Comparison of ENCODE assay signal across 1 cellular context in genomic region chr5:66144074-66144798, GRCh38.
TF ChIP-seq lines count a peak whose summit lies in the region.

Gene SREK1, plus strand, starts transcription at chr5:66144300. Its CDS starts 77 bp downstream, at chr5:66144377.

TF ChIP-seq in K562, 482 proteins besides CTCF, POLR2A, EP300 and RAD21 (continued from another document and continues in another):
- TF ChIP-seq ID3 (CRISPR knock-in tag; IDR thresholded peaks at IDR 0.05) (no peak), ID3 (tag; IDR thresholded peaks at IDR 0.05) (no peak), TAL1 (IDR thresholded peaks at IDR 0.05) (peak; percentile 24; the same call in 1 of the 2 replicates), ZNF41 (CRISPR knock-in tag; conservative IDR thresholded peaks at IDR 0.05) (no peak), HMGXB4 (CRISPR knock-in tag; IDR thresholded peaks at IDR 0.05) (no peak), TRIM25 (IDR thresholded peaks at IDR 0.05; ENCODE audit: borderline replicate concordance) (no peak), PRMT5 (CRISPR knock-in tag; IDR thresholded peaks at IDR 0.05) (no peak), ZNF184 (CRISPR knock-in tag; IDR thresholded peaks at IDR 0.05) (no peak), E2F1 (CRISPR knock-in tag; IDR thresholded peaks at IDR 0.05) (peak; percentile 96), BRCA1 (IDR thresholded peaks at IDR 0.05) (no peak), BRCA1 (CRISPR knock-in tag; IDR thresholded peaks at IDR 0.05) (no peak), DMBX1 (CRISPR knock-in tag; IDR thresholded peaks at IDR 0.05; ENCODE audit: borderline replicate concordance) (peak; percentile 73), ESRRB (CRISPR knock-in tag; IDR thresholded peaks at IDR 0.05; ENCODE audit: borderline replicate concordance) (no peak), SRF (CRISPR knock-in tag; IDR thresholded peaks at IDR 0.05) (peak in 1 of 2 experiments; percentile 55; a peak in 2 of 4 replicates), NR1H2 (CRISPR knock-in tag; IDR thresholded peaks at IDR 0.05) (no peak), ZNF449 (CRISPR knock-in tag; IDR thresholded peaks at IDR 0.05) (no peak), KLF1 (tag; IDR thresholded peaks at IDR 0.05) (no peak), THRAP3 (IDR thresholded peaks at IDR 0.05; ENCODE audit: borderline replicate concordance) (no peak), SPI1 (IDR thresholded peaks at IDR 0.05; ENCODE audit: borderline replicate concordance, low read depth, low read length) (no peak), TOE1 (IDR thresholded peaks at IDR 0.05; ENCODE audit: borderline replicate concordance) (peak; percentile 99), TOE1 (CRISPR knock-in tag; IDR thresholded peaks at IDR 0.05; ENCODE audit: borderline replicate concordance, low read depth) (no peak), IRF9 (tag; IDR thresholded peaks at IDR 0.05) (no peak), RBM22 (IDR thresholded peaks at IDR 0.05; ENCODE audit: low read depth, low read length, poor library complexity, severe bottlenecking) (peak; percentile 95), ZNF217 (CRISPR knock-in tag; IDR thresholded peaks at IDR 0.05) (no peak), BRF2 (IDR thresholded peaks at IDR 0.05; ENCODE audit: borderline replicate concordance, insufficient read depth, insufficient read length) (no peak), EZH2 (IDR thresholded peaks at IDR 0.05; ENCODE audit: borderline replicate concordance, low read depth, low read length) (no peak), SREBF1 (IDR thresholded peaks at IDR 0.05; ENCODE audit: borderline replicate concordance, low read depth, low read length) (no peak), MTA3 (IDR thresholded peaks at IDR 0.05; ENCODE audit: borderline replicate concordance) (peak; percentile 64; the same call in 1 of the 2 replicates), NFIX (CRISPR knock-in tag; IDR thresholded peaks at IDR 0.05; ENCODE audit: low read depth) (no peak), MBD1 (CRISPR knock-in tag; IDR thresholded peaks at IDR 0.05) (no peak), ZNF589 (CRISPR knock-in tag; IDR thresholded peaks at IDR 0.05; ENCODE audit: low read depth) (peak; percentile 67; the same call in 1 of the 2 replicates), NFIC (IDR thresholded peaks at IDR 0.05) (peak; percentile 19; the same call in 1 of the 2 replicates), MAZ (CRISPR knock-in tag; conservative IDR thresholded peaks at IDR 0.05 in 1 of 2, IDR thresholded peaks at IDR 0.05 in 1 of 2) (peak; percentile 76 to 85; a peak in 3 of 4 replicates), IRF1 (CRISPR knock-in tag; IDR thresholded peaks at IDR 0.05; ENCODE audit: borderline replicate concordance) (no peak; the same call in 1 of the 2 replicates), ZNF609 (CRISPR knock-in tag; IDR thresholded peaks at IDR 0.05; ENCODE audit: borderline replicate concordance) (no peak), HLTF (IDR thresholded peaks at IDR 0.05) (0 out of 2 replicates have a peak, but pooled peaks have one; percentile 53), PATZ1 (CRISPR knock-in tag; IDR thresholded peaks at IDR 0.05; ENCODE audit: borderline replicate concordance) (no peak), ARHGAP35 (IDR thresholded peaks at IDR 0.05; ENCODE audit: partially characterized antibody) (no peak), HDAC1 (IDR thresholded peaks at IDR 0.05) (peak in 1 of 2 experiments; percentile 48; a peak in 2 of 4 replicates), NCOA4 (IDR thresholded peaks at IDR 0.05; ENCODE audit: partially characterized antibody) (no peak), CBX8 (IDR thresholded peaks at IDR 0.05; ENCODE audit: borderline replicate concordance, extremely low read depth, low read depth, low read length, poor library complexity, severe bottlenecking) (no peak), E2F5 (CRISPR knock-in tag; IDR thresholded peaks at IDR 0.05) (peak; percentile 12; the same call in 1 of the 2 replicates)
